Comparison of ENCODE assay signal across 8 cellular contexts in genomic region chr13:74133657-74134201, GRCh38. TPM values are rescaled to one million over a fixed set of nuclear protein-coding genes. Genes with fewer than 3 reads are reported as not detected.
A peak's percentile ranks its signal among the peaks of the same experiment; 100 is the strongest.
DNase-seq lines count a peak whose midpoint lies in the region; ATAC-seq and TF ChIP-seq lines count a peak whose summit lies in the region.

No MANE protein-coding gene starts in this region.

- H3K36me3 ChIP-seq in H7 (replicated peaks; ENCODE audit: control insufficient read depth, insufficient read depth, low read length) (no peaks in the 10 kb centered on the region), heart left ventricle (no peaks in the 10 kb centered on the region), trophoblast cell (ENCODE audit: control insufficient read depth in 1 of 2, insufficient read depth in 2 of 2, low read length in 2 of 2) (no peaks in the 10 kb centered on the region), tibial artery (no peaks in the 10 kb centered on the region)

- H3K36me3 Mint-ChIP-seq in activated naive CD8-positive, alpha-beta T cell = no peaks in the 10 kb centered on the region

- H2BK120ac ChIP-seq in trophoblast cell (ENCODE audit: insufficient read depth, low read length, poor library complexity) = no peak overlapping the region

- no peaks in the 10 kb centered on the region for H3K9me3 ChIP-seq in heart left ventricle
- no peaks in the 10 kb centered on the region for H3K9me3 ChIP-seq in trophoblast cell (ENCODE audit: insufficient read depth, low read depth, low read length)
- no peaks in the 10 kb centered on the region for H3K9me3 ChIP-seq in tibial artery

- no peak overlapping the region for H2BK5ac ChIP-seq in trophoblast cell (ENCODE audit: low read depth, low read length, poor library complexity)

- H2AK5ac ChIP-seq in trophoblast cell (ENCODE audit: low read length) = no peak overlapping the region

- peak overlapping the region; percentile 66 for H4K8ac ChIP-seq in trophoblast cell (ENCODE audit: low read depth, low read length)

- no peak overlapping the region for H3K23ac ChIP-seq in trophoblast cell (ENCODE audit: low read length)

- no peak overlapping the region for H2AFZ ChIP-seq in trophoblast cell (ENCODE audit: insufficient read depth, low read length, poor library complexity)

- H3K27ac Mint-ChIP-seq in activated naive CD8-positive, alpha-beta T cell = peak overlapping the region; percentile 98

- WGBS in heart left ventricle, 4 donors = 0% methylated on average over 18 to 35 of the region's 35 CpGs
- WGBS in trophoblast cell (ENCODE audit: extremely low coverage, insufficient coverage, insufficient read length) = no CpG with 5 or more reads among the region's 35 CpGs

- H4K12ac ChIP-seq in trophoblast cell (ENCODE audit: low read depth, low read length) = no peak overlapping the region

- H3K14ac ChIP-seq in trophoblast cell (ENCODE audit: low read length) = no peak overlapping the region

- H3K4me3 ChIP-seq in H7 (ENCODE audit: insufficient read depth, low read depth, low read length) (peak overlapping the region; percentile 79), heart left ventricle (peak overlapping the region; percentile 69 to 97 (median 89)), trophoblast cell (ENCODE audit: low read depth, low read length) (peak overlapping the region; percentile 86), tibial artery (peak overlapping the region; percentile 73 to 93)

- no peak overlapping the region for H3K18ac ChIP-seq in trophoblast cell (ENCODE audit: low read length)

- ATAC-seq in SK-N-SH treated with all-trans-retinoic acid at 6 μM for 48 hours (peak; percentile 72), heart left ventricle (peak; percentile 64 to 78 (median 74))

- TF ChIP-seq CTCF in heart left ventricle (IDR thresholded peaks at IDR 0.05) (no peak), tibial artery (IDR thresholded peaks at IDR 0.05) (peak in 1 of 2 experiments; percentile 12)

- H3K4me3 Mint-ChIP-seq in activated naive CD8-positive, alpha-beta T cell = peak overlapping the region; percentile 92

- H3K4me1 ChIP-seq in heart left ventricle = peaks cover 3 to 43% (median 36%) of the 10 kb centered on the region in 12 donors
- peaks cover 0 to 9% of the 10 kb centered on the region in 2 experiments for H3K4me1 ChIP-seq in trophoblast cell (ENCODE audit: control insufficient read depth in 1 of 2, insufficient read depth in 2 of 2, low read length in 2 of 2)
- H3K4me1 ChIP-seq in tibial artery = peaks cover 0 to 33% (median 19%) of the 10 kb centered on the region in 4 donors

- peaks cover 37% of the 10 kb centered on the region for H3K4me1 Mint-ChIP-seq in activated naive CD8-positive, alpha-beta T cell (ENCODE audit: low read depth)

- no peaks in the 10 kb centered on the region for H3K9me3 Mint-ChIP-seq in activated naive CD8-positive, alpha-beta T cell (ENCODE audit: low read depth)

- H3K27ac ChIP-seq in heart left ventricle = peak overlapping the region; percentile 92 to 99 (median 98)
- no peak overlapping the region for H3K27ac ChIP-seq in trophoblast cell (ENCODE audit: low read depth, low read length)
- peak overlapping the region; percentile 97 to 98 for H3K27ac ChIP-seq in tibial artery

- H3K79me2 ChIP-seq in trophoblast cell (ENCODE audit: control insufficient read depth, insufficient read depth, low read length, poor library complexity) = peaks cover 7% of the 10 kb centered on the region

- H4K91ac ChIP-seq in trophoblast cell (ENCODE audit: low read depth, low read length) = no peak overlapping the region

- no peaks in the 10 kb centered on the region for H3K27me3 Mint-ChIP-seq in activated naive CD8-positive, alpha-beta T cell

- peak overlapping the region; percentile 92 for H3K4me2 ChIP-seq in trophoblast cell (ENCODE audit: low read length)

- H3K4ac ChIP-seq in trophoblast cell (ENCODE audit: low read depth, low read length) = no peak overlapping the region

- H3K9ac ChIP-seq in trophoblast cell (ENCODE audit: low read length) = no peak overlapping the region

- H3K79me1 ChIP-seq in trophoblast cell (ENCODE audit: low read length) = peaks cover 19% of the 10 kb centered on the region

- DNase-seq in GM03348 (ENCODE audit: low spot score) (peak; percentile 89), H7 (peak; percentile 87), M059J (ENCODE audit: low read depth) (peak; percentile 84), heart left ventricle (peak; percentile 89 to 92 (median 89)), trophoblast cell (peak in 1 of 2 donors; percentile 10), tibial artery (peak; percentile 88 to 93)

- H3K27me3 ChIP-seq in H7 (ENCODE audit: control insufficient read depth, insufficient read depth, low read length) = peaks cover 4% of the 10 kb centered on the region; the same call in 1 of the 2 replicates
- peaks cover 0 to 4% (median 0%) of the 10 kb centered on the region in 9 donors for H3K27me3 ChIP-seq in heart left ventricle
- no peaks in the 10 kb centered on the region for H3K27me3 ChIP-seq in trophoblast cell (ENCODE audit: insufficient read depth, low read length)
- no peaks in the 10 kb centered on the region for H3K27me3 ChIP-seq in tibial artery

- intact Hi-C loops in heart left ventricle (cut with DNase I) (loop anchor here (1.0 to 10.0 kb wide), 23 partner anchors 56 to 1084 kb away; no protein-coding TSS in a partner anchor), tibial artery (cut with DNase I; ENCODE audit: low total_unique reads) (loop anchor here (10.0 kb wide), 4 partner anchors 69 to 299 kb away; no protein-coding TSS in a partner anchor)

- peak in 1 of 2 donors; percentile 25 for TF ChIP-seq POLR2A in heart left ventricle (IDR thresholded peaks at IDR 0.05)

- no peak overlapping the region for H2BK12ac ChIP-seq in trophoblast cell (ENCODE audit: low read length)

TF ChIP-seq in SK-N-SH treated with all-trans-retinoic acid at 6 μM for 48 hours, 23 proteins besides CTCF, POLR2A, EP300 and RAD21:
- TF ChIP-seq PATZ1 (CRISPR knock-in tag; IDR thresholded peaks at IDR 0.05; ENCODE audit: borderline replicate concordance) (peak; percentile 68; the same call in 1 of the 2 replicates), ZFP3 (CRISPR knock-in tag; IDR thresholded peaks at IDR 0.05) (0 out of 2 replicates have a peak, but pooled peaks have one; percentile 25), ZNF70 (CRISPR knock-in tag; IDR thresholded peaks at IDR 0.05) (no peak)

RNA-seq across cellular contexts. Expression of gene KLF12, which starts 0.5 kb away (rescaled TPM):
- total RNA-seq in H7 (2014; rRNA removed; shearing (Covaris generic)) = 5.0 and 6.1 TPM in 2 replicates
- total RNA-seq in M059J (2014; rRNA removed; shearing (Covaris generic)) = 5.9 and 8.7 TPM in 2 replicates
- total RNA-seq in heart left ventricle = 10 to 100 TPM; 11.1 to 23.7 (median 17.9) TPM
- 1 to 10 TPM; 2.3 to 3.8 TPM for polyA plus RNA-seq in heart left ventricle
- 3.2 and 3.8 TPM in 2 replicates for polyA plus RNA-seq in trophoblast cell (2013)
